In the genomic region with DNA sequence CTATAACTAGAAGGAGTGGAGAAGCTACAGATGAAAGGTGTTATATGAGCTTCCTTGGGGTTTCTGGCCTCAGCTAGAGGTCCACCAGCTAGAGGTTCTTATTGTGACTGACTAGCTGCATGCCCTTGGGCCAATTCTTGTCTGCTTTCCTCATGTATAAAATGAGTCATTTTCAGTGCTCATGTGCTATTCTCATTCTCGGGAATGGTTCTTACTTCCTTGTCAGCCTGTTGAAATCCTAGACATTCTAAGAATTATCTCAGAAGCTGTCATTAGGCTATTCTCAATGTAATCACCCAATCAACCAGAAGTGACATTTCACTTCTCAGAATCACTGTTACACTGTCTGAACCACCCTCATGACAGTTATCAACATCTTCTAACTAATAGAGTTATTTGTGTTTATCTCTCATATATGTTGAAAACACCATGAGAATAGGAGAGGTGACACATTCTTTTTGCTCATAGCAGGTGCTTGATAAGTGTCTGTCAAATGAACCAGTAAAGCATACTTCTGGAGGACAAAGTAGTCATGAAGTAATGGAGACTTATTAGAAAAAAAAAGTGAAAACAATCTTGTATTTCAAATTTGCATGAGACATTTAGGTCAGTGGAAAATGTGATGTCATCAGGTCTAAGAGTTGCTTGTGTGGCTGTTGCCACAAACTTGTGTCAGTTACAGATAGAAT, we compare ENCODE assay signal across 9 cellular contexts.
DNase-seq lines count a peak whose midpoint lies in the region; ATAC-seq and TF ChIP-seq lines count a peak whose summit lies in the region.
"Had no signal": no experiment of that assay in that cellular context is flagged by ENCODE, and none has a peak within 500 bp of the region (broad histone marks: within the 10 kb centered on the region; RNA-seq: fewer than 3 reads in every experiment).

No MANE protein-coding gene starts in this region.

- peak; percentile 31 for DNase-seq in activated naive CD4-positive, alpha-beta T cell treated with anti-CD3 and anti-CD28 coated beads for 36 hours
- DNase-seq in activated naive CD4-positive, alpha-beta T cell treated with anti-CD3 and anti-CD28 coated beads, Interleukin-2, amount 50 U/mL, for 16 hours, result no peak
- DNase-seq in PC-3, result peak; percentile 83
- DNase-seq in stimulated activated CD4-positive, alpha-beta T cell treated with anti-CD3 and anti-CD28 coated beads, Interleukin-4, amount 100 ng/mL, for 24 hours, result peak; percentile 32
- no peak for DNase-seq in NCI-H748 (lab: John Stamatoyannopoulos, UW; ENCODE audit: unreplicated experiment)
- no peak for DNase-seq in NCI-H128 (lab: John Stamatoyannopoulos, UW; ENCODE audit: unreplicated experiment)

- peaks cover 37% of the 10 kb centered on the region for H3K4me1 ChIP-seq in PC-3 (ENCODE audit: insufficient read depth, low read length)

- no peaks in the 10 kb centered on the region for H3K27me3 Mint-ChIP-seq in activated naive CD4-positive, alpha-beta T cell treated with anti-CD3 and anti-CD28 coated beads for 36 hours (ENCODE audit: low read depth)
- H3K27me3 Mint-ChIP-seq: activated naive CD8-positive, alpha-beta T cell had no signal

- H3K9ac ChIP-seq in PC-3 (ENCODE audit: low read length), result no peak overlapping the region

- no peak for TF ChIP-seq CTCF in PC-3 (conservative IDR thresholded peaks at IDR 0.05; ENCODE audit: low read depth, low read length)

- peaks cover 2% of the 10 kb centered on the region for H3K4me1 Mint-ChIP-seq in activated naive CD4-positive, alpha-beta T cell treated with anti-CD3 and anti-CD28 coated beads for 36 hours (ENCODE audit: low read depth)

- no peaks in the 10 kb centered on the region for H3K9me3 ChIP-seq in PC-3 (ENCODE audit: low read length)

- H3K9me2 ChIP-seq in PC-3 (replicated peaks; ENCODE audit: low read length), result no peaks in the 10 kb centered on the region

- H3K4me3 ChIP-seq in PC-3 (ENCODE audit: low read length), result no peak overlapping the region

- peaks cover 8% of the 10 kb centered on the region for H3F3A ChIP-seq in PC-3 (ENCODE audit: low read length, unreplicated experiment)

- no peak overlapping the region for H2AFZ ChIP-seq in PC-3 (ENCODE audit: low read length)

- no peaks in the 10 kb centered on the region for H3K27me3 ChIP-seq in PC-3 (ENCODE audit: low read length)

- H3K79me2 ChIP-seq in PC-3 (ENCODE audit: low read length), result no peaks in the 10 kb centered on the region

- intact Hi-C loops in activated naive CD4-positive, alpha-beta T cell treated with anti-CD3 and anti-CD28 coated beads for 36 hours (cut with micrococcal nuclease), result loop anchor here (1.0 to 5.0 kb wide), 3 partner anchors 123 to 847 kb away; a partner anchor contains a TSS
- intact Hi-C loops in PC-3 (cut with micrococcal nuclease), result loop anchor here (5.0 kb wide), 1 partner anchor 68 kb away; no protein-coding TSS in a partner anchor

- POLR2A ChIA-PET in PC-3 (lab: Charles Lee; ENCODE audit: unreplicated experiment), result interaction anchor here (0.5 kb wide), 1 partner anchor 123 kb away, joined by 6 read pairs; a partner anchor contains a TSS

- H4K20me1 ChIP-seq in PC-3 (ENCODE audit: low read length), result no peaks in the 10 kb centered on the region

- peak overlapping the region; percentile 41; the same call in 1 of the 2 replicates for H3K4me2 ChIP-seq in PC-3 (ENCODE audit: low read length)

- H3K9me3 Mint-ChIP-seq in activated naive CD4-positive, alpha-beta T cell treated with anti-CD3 and anti-CD28 coated beads for 36 hours, result no peaks in the 10 kb centered on the region

- H3K27ac Mint-ChIP-seq in activated naive CD4-positive, alpha-beta T cell treated with anti-CD3 and anti-CD28 coated beads for 36 hours, result no peak overlapping the region
- H3K27ac Mint-ChIP-seq: activated naive CD8-positive, alpha-beta T cell had no signal

- CTCF ChIA-PET in activated naive CD4-positive, alpha-beta T cell treated with anti-CD3 and anti-CD28 coated beads for 36 hours (lab: Charles Lee), result no interaction called here
- CTCF ChIA-PET in PC-3 (lab: Charles Lee), result interaction anchor here (0.6 kb wide), 1 partner anchor 281 kb away, joined by 11 read pairs; no protein-coding TSS in a partner anchor

- no peaks in the 10 kb centered on the region for H3K36me3 Mint-ChIP-seq in activated naive CD4-positive, alpha-beta T cell treated with anti-CD3 and anti-CD28 coated beads for 36 hours (ENCODE audit: low read depth)
- H3K36me3 Mint-ChIP-seq: activated naive CD8-positive, alpha-beta T cell had no signal

- H3K36me3 ChIP-seq in PC-3 (ENCODE audit: low read depth, low read length), result no peaks in the 10 kb centered on the region

- ATAC-seq in HG02678 (IDR thresholded peaks at IDR 0.05; ENCODE audit: unreplicated experiment) (peak; percentile 74), PC-3 (peak; percentile 87), esophagus mucosa (peak; percentile 95)

- H3K27ac ChIP-seq in PC-3 (ENCODE audit: low read length), result peak overlapping the region; percentile 36; the same call in 1 of the 2 replicates

- no peak overlapping the region for H3K4me3 Mint-ChIP-seq in activated naive CD4-positive, alpha-beta T cell treated with anti-CD3 and anti-CD28 coated beads for 36 hours
- H3K4me3 Mint-ChIP-seq: activated naive CD8-positive, alpha-beta T cell had no signal

- BruUV-seq in PC-3 (replicated peaks; lab: Mats Ljungman, UMichigan), result no TSS peak

Comparison
In these comparisons a context has a peak if more than half of its experiments do, and no peak if none do; other contexts are left out.
1. DNase-seq: peak in activated naive CD4-positive, alpha-beta T cell treated with anti-CD3 and anti-CD28 coated beads for 36 hours (single experiment), PC-3 (single experiment) and stimulated activated CD4-positive, alpha-beta T cell treated with anti-CD3 and anti-CD28 coated beads, Interleukin-4, amount 100 ng/mL, for 24 hours (single experiment); none in activated naive CD4-positive, alpha-beta T cell treated with anti-CD3 and anti-CD28 coated beads, Interleukin-2, amount 50 U/mL, for 16 hours (single experiment), NCI-H748 (single experiment) and NCI-H128 (single experiment).
2. Peak in every context shown above with its lines, with median percentiles within 50 percentile points of each other: ATAC-seq.